Comparison of ENCODE assay signal across 8 cellular contexts in genomic region chr5:115170128-115170923, GRCh38. TPM values are rescaled to one million over a fixed set of nuclear protein-coding genes. Genes with fewer than 3 reads are reported as not detected.
DNase-seq lines count a peak whose midpoint lies in the region; ATAC-seq and FAIRE-seq lines count a peak whose summit lies in the region.

No MANE protein-coding gene starts in this region.

- H3K27me3 Mint-ChIP-seq in activated naive CD8-positive, alpha-beta T cell treated with anti-CD3 and anti-CD28 coated beads, Interleukin-2, amount 50 U/mL, for 24 hours, result peaks cover 64% of the 10 kb centered on the region

- H3K4me3 ChIP-seq in Jurkat, Clone E6-1 (ENCODE audit: low read length), result peak overlapping the region; percentile 73
- peak overlapping the region; percentile 75 for H3K4me3 ChIP-seq in iPS-11a (ENCODE audit: low read depth, low read length)
- peak overlapping the region; percentile 46 to 85 (median 67) for H3K4me3 ChIP-seq in skin epidermis

- peak; percentile 28 for ATAC-seq in GM18508 (IDR thresholded peaks at IDR 0.05; ENCODE audit: insufficient read depth, unreplicated experiment)
- peak; percentile 47 for ATAC-seq in GM21786 (IDR thresholded peaks at IDR 0.05; ENCODE audit: unreplicated experiment)
- ATAC-seq in activated naive CD8-positive, alpha-beta T cell treated with anti-CD3 and anti-CD28 coated beads, Interleukin-2, amount 50 U/mL, for 24 hours, result peak; percentile 55

- FAIRE-seq in RCC 7860 (lab: Jason Lieb, UNC), result no peak

- peak overlapping the region; percentile 79 for H3K4me3 Mint-ChIP-seq in activated naive CD8-positive, alpha-beta T cell treated with anti-CD3 and anti-CD28 coated beads, Interleukin-2, amount 50 U/mL, for 24 hours

- H3K36me3 Mint-ChIP-seq in activated naive CD8-positive, alpha-beta T cell treated with anti-CD3 and anti-CD28 coated beads, Interleukin-2, amount 50 U/mL, for 24 hours (ENCODE audit: low read depth), result peaks cover 6% of the 10 kb centered on the region

- DNase-seq in Jurkat, Clone E6-1 (ENCODE audit: low read depth, low spot score), result no peak
- DNase-seq in activated naive CD8-positive, alpha-beta T cell treated with anti-CD3 and anti-CD28 coated beads, Interleukin-2, amount 50 U/mL, for 24 hours, result peak; percentile 32
- DNase-seq in NCI-H82 treated with DMSO at 0.1 percent for 48 hours (lab: John Stamatoyannopoulos, UW; ENCODE audit: unreplicated experiment) (no peak), RCC 7860 (ENCODE audit: low spot score) (no peak)

- H3K9me3 Mint-ChIP-seq in activated naive CD8-positive, alpha-beta T cell treated with anti-CD3 and anti-CD28 coated beads, Interleukin-2, amount 50 U/mL, for 24 hours, result peaks cover 17% of the 10 kb centered on the region

- peaks cover 14% of the 10 kb centered on the region for H3K4me1 Mint-ChIP-seq in activated naive CD8-positive, alpha-beta T cell treated with anti-CD3 and anti-CD28 coated beads, Interleukin-2, amount 50 U/mL, for 24 hours

- peak overlapping the region in 5 of 21 experiments; percentile 5 to 51 (median 37) for H3K27ac ChIP-seq in skin epidermis

- H3K27ac Mint-ChIP-seq in activated naive CD8-positive, alpha-beta T cell treated with anti-CD3 and anti-CD28 coated beads, Interleukin-2, amount 50 U/mL, for 24 hours, result no peak overlapping the region

RNA-seq across cellular contexts. Expression of gene TRIM36, which starts 0.6 kb away (rescaled TPM):
- polyA plus RNA-seq in Jurkat, Clone E6-1 (2012; ENCODE audit: insufficient read depth, insufficient read length), result 15.3 TPM
